ENCODE assay signal across 1 cellular context in the genomic region with DNA sequence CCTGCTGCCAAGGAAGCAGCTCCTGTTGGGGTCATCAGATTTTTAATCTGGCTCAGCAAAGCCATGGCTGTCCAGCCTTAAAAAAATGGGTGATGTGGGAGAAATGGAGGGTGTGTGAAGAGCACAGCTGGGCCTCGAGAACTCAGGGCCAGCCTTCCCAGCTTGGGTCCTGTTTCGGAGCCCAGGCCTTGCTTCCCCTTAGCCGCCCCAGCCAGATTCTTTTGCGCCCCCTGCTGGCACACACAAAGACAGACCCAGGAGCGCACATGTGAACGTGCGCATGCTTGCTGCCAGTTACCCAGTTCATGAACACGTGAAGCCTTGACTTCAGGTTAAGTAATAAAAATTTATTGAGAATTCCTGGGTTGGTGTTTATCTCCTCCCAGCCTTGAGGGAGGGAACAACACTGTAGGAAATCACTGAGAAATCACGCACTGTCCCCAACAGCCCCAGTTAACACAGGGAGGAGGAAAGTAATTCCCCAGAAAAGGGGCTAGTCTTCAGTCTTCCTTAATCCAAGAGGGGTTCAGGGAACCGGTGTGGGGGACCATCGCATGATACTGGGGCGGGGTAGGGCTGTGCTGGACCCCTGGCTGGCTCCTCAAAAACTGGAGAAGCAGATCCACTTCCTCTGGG.
TF ChIP-seq lines count a peak whose summit lies in the region.

No MANE protein-coding gene starts in this region.

TF ChIP-seq in GM23338, 12 proteins besides CTCF, POLR2A, EP300 and RAD21:
- TF ChIP-seq, protein P1, sequence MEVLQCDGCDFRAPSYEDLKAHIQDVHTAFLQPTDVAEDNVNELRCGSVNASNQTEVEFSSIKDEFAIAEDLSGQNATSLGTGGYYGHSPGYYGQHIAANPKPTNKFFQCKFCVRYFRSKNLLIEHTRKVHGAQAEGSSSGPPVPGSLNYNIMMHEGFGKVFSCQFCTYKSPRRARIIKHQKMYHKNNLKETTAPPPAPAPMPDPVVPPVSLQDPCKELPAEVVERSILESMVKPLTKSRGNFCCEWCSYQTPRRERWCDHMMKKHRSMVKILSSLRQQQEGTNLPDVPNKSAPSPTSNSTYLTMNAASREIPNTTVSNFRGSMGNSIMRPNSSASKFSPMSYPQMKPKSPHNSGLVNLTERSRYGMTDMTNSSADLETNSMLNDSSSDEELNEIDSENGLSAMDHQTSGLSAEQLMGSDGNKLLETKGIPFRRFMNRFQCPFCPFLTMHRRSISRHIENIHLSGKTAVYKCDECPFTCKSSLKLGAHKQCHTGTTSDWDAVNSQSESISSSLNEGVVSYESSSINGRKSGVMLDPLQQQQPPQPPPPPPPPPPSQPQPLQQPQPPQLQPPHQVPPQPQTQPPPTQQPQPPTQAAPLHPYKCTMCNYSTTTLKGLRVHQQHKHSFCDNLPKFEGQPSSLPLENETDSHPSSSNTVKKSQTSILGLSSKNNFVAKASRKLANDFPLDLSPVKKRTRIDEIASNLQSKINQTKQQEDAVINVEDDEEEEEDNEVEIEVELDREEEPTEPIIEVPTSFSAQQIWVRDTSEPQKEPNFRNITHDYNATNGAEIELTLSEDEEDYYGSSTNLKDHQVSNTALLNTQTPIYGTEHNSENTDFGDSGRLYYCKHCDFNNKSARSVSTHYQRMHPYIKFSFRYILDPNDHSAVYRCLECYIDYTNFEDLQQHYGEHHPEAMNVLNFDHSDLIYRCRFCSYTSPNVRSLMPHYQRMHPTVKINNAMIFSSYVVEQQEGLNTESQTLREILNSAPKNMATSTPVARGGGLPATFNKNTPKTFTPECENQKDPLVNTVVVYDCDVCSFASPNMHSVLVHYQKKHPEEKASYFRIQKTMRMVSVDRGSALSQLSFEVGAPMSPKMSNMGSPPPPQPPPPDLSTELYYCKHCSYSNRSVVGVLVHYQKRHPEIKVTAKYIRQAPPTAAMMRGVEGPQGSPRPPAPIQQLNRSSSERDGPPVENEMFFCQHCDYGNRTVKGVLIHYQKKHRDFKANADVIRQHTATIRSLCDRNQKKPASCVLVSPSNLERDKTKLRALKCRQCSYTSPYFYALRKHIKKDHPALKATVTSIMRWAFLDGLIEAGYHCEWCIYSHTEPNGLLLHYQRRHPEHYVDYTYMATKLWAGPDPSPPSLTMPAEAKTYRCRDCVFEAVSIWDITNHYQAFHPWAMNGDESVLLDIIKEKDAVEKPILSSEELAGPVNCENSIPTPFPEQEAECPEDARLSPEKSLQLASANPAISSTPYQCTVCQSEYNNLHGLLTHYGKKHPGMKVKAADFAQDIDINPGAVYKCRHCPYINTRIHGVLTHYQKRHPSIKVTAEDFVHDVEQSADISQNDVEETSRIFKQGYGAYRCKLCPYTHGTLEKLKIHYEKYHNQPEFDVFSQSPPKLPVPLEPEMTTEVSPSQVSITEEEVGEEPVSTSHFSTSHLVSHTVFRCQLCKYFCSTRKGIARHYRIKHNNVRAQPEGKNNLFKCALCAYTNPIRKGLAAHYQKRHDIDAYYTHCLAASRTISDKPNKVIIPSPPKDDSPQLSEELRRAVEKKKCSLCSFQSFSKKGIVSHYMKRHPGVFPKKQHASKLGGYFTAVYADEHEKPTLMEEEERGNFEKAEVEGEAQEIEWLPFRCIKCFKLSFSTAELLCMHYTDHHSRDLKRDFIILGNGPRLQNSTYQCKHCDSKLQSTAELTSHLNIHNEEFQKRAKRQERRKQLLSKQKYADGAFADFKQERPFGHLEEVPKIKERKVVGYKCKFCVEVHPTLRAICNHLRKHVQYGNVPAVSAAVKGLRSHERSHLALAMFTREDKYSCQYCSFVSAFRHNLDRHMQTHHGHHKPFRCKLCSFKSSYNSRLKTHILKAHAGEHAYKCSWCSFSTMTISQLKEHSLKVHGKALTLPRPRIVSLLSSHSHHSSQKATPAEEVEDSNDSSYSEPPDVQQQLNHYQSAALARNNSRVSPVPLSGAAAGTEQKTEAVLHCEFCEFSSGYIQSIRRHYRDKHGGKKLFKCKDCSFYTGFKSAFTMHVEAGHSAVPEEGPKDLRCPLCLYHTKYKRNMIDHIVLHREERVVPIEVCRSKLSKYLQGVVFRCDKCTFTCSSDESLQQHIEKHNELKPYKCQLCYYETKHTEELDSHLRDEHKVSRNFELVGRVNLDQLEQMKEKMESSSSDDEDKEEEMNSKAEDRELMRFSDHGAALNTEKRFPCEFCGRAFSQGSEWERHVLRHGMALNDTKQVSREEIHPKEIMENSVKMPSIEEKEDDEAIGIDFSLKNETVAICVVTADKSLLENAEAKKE (CRISPR knock-in tag; IDR thresholded peaks at IDR 0.05): no peak
- TF ChIP-seq POLR2AphosphoS5 (IDR thresholded peaks at IDR 0.05; ENCODE audit: low read depth) (peak; percentile 42; the same call in 1 of the 2 replicates), STAT1 (IDR thresholded peaks at IDR 0.05; ENCODE audit: unreplicated experiment) (no peak), NANOG (IDR thresholded peaks at IDR 0.05; ENCODE audit: borderline replicate concordance) (no peak), EZH2 (IDR thresholded peaks at IDR 0.05; ENCODE audit: low read depth, unreplicated experiment) (no peak), ZNF331 (CRISPR knock-in tag; IDR thresholded peaks at IDR 0.05; ENCODE audit: low read depth) (no peak)
